ENCODE assay signal across 24 cellular contexts in the genomic region with DNA sequence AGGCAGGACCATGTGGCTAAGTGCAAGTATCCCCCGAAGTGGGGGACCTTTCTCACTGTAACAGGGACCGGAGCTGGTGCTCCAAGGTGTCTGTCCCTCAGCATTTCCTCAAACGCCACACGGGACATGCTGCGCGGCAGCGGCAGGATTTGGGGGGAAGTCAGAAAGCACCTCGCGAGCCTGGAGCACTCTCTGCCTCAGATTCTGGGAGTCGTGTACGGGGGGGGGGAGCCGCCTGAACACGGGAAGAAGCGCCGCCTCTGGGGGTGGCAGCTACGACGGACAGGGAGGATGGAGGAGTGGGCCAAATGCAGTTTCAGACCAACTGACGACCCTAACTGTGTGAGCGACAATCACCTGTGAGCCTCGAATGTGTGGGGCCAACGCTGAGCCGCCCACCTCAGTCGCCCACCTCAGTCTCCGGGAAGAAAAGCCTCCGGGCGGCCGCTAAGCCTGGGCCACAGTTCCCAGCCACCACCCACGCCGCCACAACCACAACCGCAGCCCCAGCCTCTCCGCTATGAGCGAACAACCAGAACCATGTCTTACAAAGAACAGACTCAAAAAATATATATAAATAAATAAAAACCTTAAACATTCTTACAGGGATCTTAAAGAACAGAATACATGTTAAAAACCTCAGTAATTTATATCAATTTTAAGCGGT.
"Had no signal": no experiment of that assay in that cellular context is flagged by ENCODE, and none has a peak within 500 bp of the region (broad histone marks: within the 10 kb centered on the region; RNA-seq: fewer than 3 reads in every experiment).

No MANE protein-coding gene starts in this region.

- ATAC-seq: activated naive CD4-positive, alpha-beta T cell treated with anti-CD3 and anti-CD28 coated beads, Interleukin-2, amount 50 U/mL, for 72 hours; effector memory CD8-positive, alpha-beta T cell; stimulated activated naive B cell treated with anti-CD40 and anti-IgM and Interleukin-4, amounts not matched to agents 10 μg/mL and 1 μg/mL and 100 μg/mL, for 72 hours had no signal

- FAIRE-seq: frontal cortex had no signal

- H3K27me3 ChIP-seq: brain microvascular endothelial cell, colonic mucosa, dorsolateral prefrontal cortex, esophagus muscularis mucosa, sigmoid colon, upper lobe of left lung had no signal

- H3K4me1 ChIP-seq: colonic mucosa, esophagus muscularis mucosa, sigmoid colon, upper lobe of left lung had no signal

- H3K27ac ChIP-seq: brain microvascular endothelial cell, colonic mucosa, esophagus muscularis mucosa, sigmoid colon, thoracic aorta, upper lobe of left lung had no signal

- H3K9me3 ChIP-seq: colonic mucosa, esophagus muscularis mucosa, sigmoid colon, thoracic aorta, upper lobe of left lung had no signal

- H3K4me2 ChIP-seq: smooth muscle cell had no signal

- H3K27me3 Mint-ChIP-seq: activated B cell treated with CpG ODN at 0.5 μM for 24 hours; central memory CD8-positive, alpha-beta T cell; effector memory CD8-positive, alpha-beta T cell; stimulated activated naive B cell treated with anti-CD40 and anti-IgM and Interleukin-4, amounts not matched to agents 10 μg/mL and 1 μg/mL and 100 μg/mL, for 72 hours had no signal

- H3K27ac Mint-ChIP-seq: activated B cell treated with CpG ODN at 0.5 μM for 24 hours; activated naive CD4-positive, alpha-beta T cell treated with anti-CD3 and anti-CD28 coated beads, Interleukin-2, amount 50 U/mL, for 72 hours; nephron had no signal

- DNase-seq: activated B cell treated with CpG ODN at 0.5 μM for 24 hours; activated CD4-positive, alpha-beta T cell treated with anti-CD3 and anti-CD28 coated beads for 48 hours; activated gamma-delta T cell treated with Interleukin-2 at 50 U/mL for 16 hours; activated T-cell treated with anti-CD3 and anti-CD28 coated beads, Interleukin-2, amount 50 U/mL, for 1 hour; brain microvascular endothelial cell; colonic mucosa; dorsolateral prefrontal cortex; effector memory CD8-positive, alpha-beta T cell; hypothalamus; occipital lobe; sigmoid colon; stimulated activated CD4-positive, alpha-beta T cell treated with anti-CD3 and anti-CD28 coated beads, Interleukin-2, amount 100 ng/mL, for 48 hours; stimulated activated CD8-positive, alpha-beta memory T cell treated with anti-CD3 and anti-CD28 coated beads, Interleukin-4, amount 100 ng/mL, for 48 hours; stimulated activated naive B cell treated with anti-CD40 and anti-IgM and Interleukin-4, amounts not matched to agents 10 μg/mL and 1 μg/mL and 100 μg/mL, for 72 hours; T-helper 1 cell; T-helper 9 cell; upper lobe of left lung had no signal

- H3K4me3 Mint-ChIP-seq: activated B cell treated with CpG ODN at 0.5 μM for 24 hours; central memory CD8-positive, alpha-beta T cell; effector memory CD8-positive, alpha-beta T cell; nephron; stimulated activated naive B cell treated with anti-CD40 and anti-IgM and Interleukin-4, amounts not matched to agents 10 μg/mL and 1 μg/mL and 100 μg/mL, for 72 hours had no signal

- H3K4me3 ChIP-seq: colonic mucosa, dorsolateral prefrontal cortex, esophagus muscularis mucosa, sigmoid colon, smooth muscle cell, thoracic aorta, upper lobe of left lung had no signal

- H3K4me1 Mint-ChIP-seq: activated B cell treated with CpG ODN at 0.5 μM for 24 hours; central memory CD8-positive, alpha-beta T cell; nephron had no signal

- H3K9me3 Mint-ChIP-seq: activated B cell treated with CpG ODN at 0.5 μM for 24 hours; activated naive CD4-positive, alpha-beta T cell treated with anti-CD3 and anti-CD28 coated beads, Interleukin-2, amount 50 U/mL, for 72 hours; central memory CD8-positive, alpha-beta T cell; effector memory CD8-positive, alpha-beta T cell; nephron had no signal
